1 cellular context compared by ENCODE assay signal in genomic region chr2:28419003-28419704, GRCh38.
TF ChIP-seq lines count a peak whose summit lies in the region.

No MANE protein-coding gene starts in this region.

TF ChIP-seq in Ishikawa, 13 proteins besides CTCF, POLR2A, EP300 and RAD21 (continued from another document):
- TF ChIP-seq REST (IDR thresholded peaks at IDR 0.05; ENCODE audit: low read depth) (no peak), TAF1 (IDR thresholded peaks at IDR 0.05; ENCODE audit: low read depth) (no peak), MAX (IDR thresholded peaks at IDR 0.05) (no peak), TCF12 (IDR thresholded peaks at IDR 0.05; ENCODE audit: low read depth) (no peak), NFIC (IDR thresholded peaks at IDR 0.05) (no peak), ZBTB7A (IDR thresholded peaks at IDR 0.05; ENCODE audit: low read depth) (no peak)
- TF ChIP-seq, protein P1, sequence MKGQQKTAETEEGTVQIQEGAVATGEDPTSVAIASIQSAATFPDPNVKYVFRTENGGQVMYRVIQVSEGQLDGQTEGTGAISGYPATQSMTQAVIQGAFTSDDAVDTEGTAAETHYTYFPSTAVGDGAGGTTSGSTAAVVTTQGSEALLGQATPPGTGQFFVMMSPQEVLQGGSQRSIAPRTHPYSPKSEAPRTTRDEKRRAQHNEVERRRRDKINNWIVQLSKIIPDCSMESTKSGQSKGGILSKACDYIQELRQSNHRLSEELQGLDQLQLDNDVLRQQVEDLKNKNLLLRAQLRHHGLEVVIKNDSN (IDR thresholded peaks at IDR 0.05) = no peak
